1 cellular context compared by ENCODE assay signal in genomic region chr14:92687681-92688433, GRCh38.
TF ChIP-seq lines count a peak whose summit lies in the region.

No MANE protein-coding gene starts in this region.

TF ChIP-seq in GM23338, 12 proteins besides CTCF, POLR2A, EP300 and RAD21 (continued from another document):
- no peak for TF ChIP-seq ZNF462 (CRISPR knock-in tag; IDR thresholded peaks at IDR 0.05)
- TF ChIP-seq NANOG (IDR thresholded peaks at IDR 0.05; ENCODE audit: borderline replicate concordance), result no peak
- no peak for TF ChIP-seq STAT1 (IDR thresholded peaks at IDR 0.05; ENCODE audit: unreplicated experiment)
- TF ChIP-seq ZNF331 (CRISPR knock-in tag; IDR thresholded peaks at IDR 0.05; ENCODE audit: low read depth), result no peak
- TF ChIP-seq, protein P1, sequence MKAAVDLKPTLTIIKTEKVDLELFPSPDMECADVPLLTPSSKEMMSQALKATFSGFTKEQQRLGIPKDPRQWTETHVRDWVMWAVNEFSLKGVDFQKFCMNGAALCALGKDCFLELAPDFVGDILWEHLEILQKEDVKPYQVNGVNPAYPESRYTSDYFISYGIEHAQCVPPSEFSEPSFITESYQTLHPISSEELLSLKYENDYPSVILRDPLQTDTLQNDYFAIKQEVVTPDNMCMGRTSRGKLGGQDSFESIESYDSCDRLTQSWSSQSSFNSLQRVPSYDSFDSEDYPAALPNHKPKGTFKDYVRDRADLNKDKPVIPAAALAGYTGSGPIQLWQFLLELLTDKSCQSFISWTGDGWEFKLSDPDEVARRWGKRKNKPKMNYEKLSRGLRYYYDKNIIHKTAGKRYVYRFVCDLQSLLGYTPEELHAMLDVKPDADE (IDR thresholded peaks at IDR 0.05), result no peak
